14 cellular contexts compared by ENCODE assay signal in genomic region chr2:157839822-157840221, GRCh38. TPM values are rescaled to one million over a fixed set of nuclear protein-coding genes. Genes with fewer than 3 reads are reported as not detected.
DNase-seq lines count a peak whose midpoint lies in the region; ATAC-seq and TF ChIP-seq lines count a peak whose summit lies in the region.
"Had no signal": no experiment of that assay in that cellular context is flagged by ENCODE, and none has a peak within 500 bp of the region (broad histone marks: within the 10 kb centered on the region; RNA-seq: fewer than 3 reads in every experiment).

No MANE protein-coding gene starts in this region.

- H4K8ac ChIP-seq in trophoblast cell (ENCODE audit: low read depth, low read length): no peak overlapping the region

- H3K79me1 ChIP-seq in trophoblast cell (ENCODE audit: low read length): peaks cover 6% of the 10 kb centered on the region

- H3K9me3 ChIP-seq in HUES48 (ENCODE audit: control insufficient read depth, insufficient read depth, low read length) (no peaks in the 10 kb centered on the region), endodermal cell (ENCODE audit: control insufficient read depth, low read length) (no peaks in the 10 kb centered on the region), trophoblast cell (ENCODE audit: insufficient read depth, low read depth, low read length) (no peaks in the 10 kb centered on the region), HAP-1 (no peaks in the 10 kb centered on the region)
- H3K9me3 ChIP-seq: spleen had no signal

- H3K4me3 Mint-ChIP-seq in endodermal cell: no peak overlapping the region
- H3K4me3 Mint-ChIP-seq: activated naive CD8-positive, alpha-beta T cell treated with anti-CD3 and anti-CD28 coated beads, Interleukin-2, amount 50 U/mL, for 24 hours; natural killer cell treated with Interleukin-12 subunit alpha and Interleukin-12 subunit beta and Interleukin-15 and Interleukin-18, amount 100 ng/mL, for 72 hours had no signal

- peak; percentile 28 for DNase-seq in NCI-H146 (lab: John Stamatoyannopoulos, UW)
- no peak for DNase-seq in NCI-H146 treated with DMSO at 0.1 percent for 48 hours (lab: John Stamatoyannopoulos, UW; ENCODE audit: unreplicated experiment)
- DNase-seq in endodermal cell: no peak
- no peak for DNase-seq in trophoblast cell
- no peak for DNase-seq in HAP-1 (ENCODE audit: low spot score in 2 of 2)
- no peak for DNase-seq in posterior cingulate gyrus
- DNase-seq: 8988T; activated naive CD8-positive, alpha-beta T cell treated with anti-CD3 and anti-CD28 coated beads, Interleukin-2, amount 50 U/mL, for 24 hours; MM.1S; spleen had no signal

- peaks cover 53% of the 10 kb centered on the region for H3K4me1 ChIP-seq in HUES48 (ENCODE audit: control insufficient read depth, insufficient read depth, low read length)
- peaks cover 25% of the 10 kb centered on the region for H3K4me1 ChIP-seq in endodermal cell (ENCODE audit: control insufficient read depth, insufficient read depth, low read length)
- peaks cover 19 to 24% of the 10 kb centered on the region in 2 experiments for H3K4me1 ChIP-seq in trophoblast cell (ENCODE audit: control insufficient read depth in 1 of 2, insufficient read depth in 2 of 2, low read length in 2 of 2)
- H3K4me1 ChIP-seq in HAP-1: peaks cover 10% of the 10 kb centered on the region

- peak overlapping the region; percentile 19 for H3K4me2 ChIP-seq in trophoblast cell (ENCODE audit: low read length)

- no peak overlapping the region for H3K4me3 ChIP-seq in HUES48 (ENCODE audit: low read depth, low read length)
- H3K4me3 ChIP-seq in endodermal cell (ENCODE audit: low read length): no peak overlapping the region
- H3K4me3 ChIP-seq in trophoblast cell (ENCODE audit: low read depth, low read length): no peak overlapping the region
- H3K4me3 ChIP-seq in HAP-1: no peak overlapping the region
- H3K4me3 ChIP-seq: spleen had no signal

- no peak overlapping the region for H4K91ac ChIP-seq in trophoblast cell (ENCODE audit: low read depth, low read length)

- no peak overlapping the region for H4K12ac ChIP-seq in trophoblast cell (ENCODE audit: low read depth, low read length)

- H3K27me3 ChIP-seq in HUES48 (ENCODE audit: control insufficient read depth, insufficient read depth, low read length) (no peaks in the 10 kb centered on the region), endodermal cell (ENCODE audit: control insufficient read depth, insufficient read depth, low read length, poor library complexity, severe bottlenecking) (peaks cover 43% of the 10 kb centered on the region), trophoblast cell (ENCODE audit: insufficient read depth, low read length) (no peaks in the 10 kb centered on the region), HAP-1 (ENCODE audit: low read depth) (no peaks in the 10 kb centered on the region)
- H3K27me3 ChIP-seq: foreskin keratinocyte, spleen had no signal

- no peak overlapping the region for H2BK12ac ChIP-seq in trophoblast cell (ENCODE audit: low read length)

- no peak for ATAC-seq in GM21423 (IDR thresholded peaks at IDR 0.05; ENCODE audit: unreplicated experiment)
- ATAC-seq: natural killer cell treated with Interleukin-12 subunit alpha and Interleukin-12 subunit beta and Interleukin-15 and Interleukin-18, amount 100 ng/mL, for 72 hours had no signal

- peaks cover 31% of the 10 kb centered on the region for H3K27me3 Mint-ChIP-seq in endodermal cell (ENCODE audit: insufficient read depth)
- H3K27me3 Mint-ChIP-seq: activated naive CD8-positive, alpha-beta T cell treated with anti-CD3 and anti-CD28 coated beads, Interleukin-2, amount 50 U/mL, for 24 hours had no signal

- WGBS in endodermal cell (ENCODE audit: insufficient coverage in 1 of 2, insufficient read length in 1 of 2), 2 experiments: 81% methylated on average over 2 of the region's 2 CpGs; no CpG with 5 or more reads in 1 of the 2 experiments
- no CpG with 5 or more reads among the region's 2 CpGs for WGBS in trophoblast cell (ENCODE audit: extremely low coverage, insufficient coverage, insufficient read length)

- no peak overlapping the region for H2AK5ac ChIP-seq in trophoblast cell (ENCODE audit: low read length)

- no peaks in the 10 kb centered on the region for H3K9me3 Mint-ChIP-seq in endodermal cell
- H3K9me3 Mint-ChIP-seq: activated naive CD8-positive, alpha-beta T cell treated with anti-CD3 and anti-CD28 coated beads, Interleukin-2, amount 50 U/mL, for 24 hours; natural killer cell treated with Interleukin-12 subunit alpha and Interleukin-12 subunit beta and Interleukin-15 and Interleukin-18, amount 100 ng/mL, for 72 hours had no signal

- no peak overlapping the region for H2AFZ ChIP-seq in trophoblast cell (ENCODE audit: insufficient read depth, low read length, poor library complexity)

- H3K79me2 ChIP-seq in trophoblast cell (ENCODE audit: control insufficient read depth, insufficient read depth, low read length, poor library complexity): peaks cover 7% of the 10 kb centered on the region

- peak overlapping the region; percentile 56 for H3K27ac Mint-ChIP-seq in endodermal cell
- H3K27ac Mint-ChIP-seq: activated naive CD8-positive, alpha-beta T cell treated with anti-CD3 and anti-CD28 coated beads, Interleukin-2, amount 50 U/mL, for 24 hours; natural killer cell treated with Interleukin-12 subunit alpha and Interleukin-12 subunit beta and Interleukin-15 and Interleukin-18, amount 100 ng/mL, for 72 hours had no signal

- H3K4me1 Mint-ChIP-seq in endodermal cell: peaks cover 53% of the 10 kb centered on the region

- peaks cover 2% of the 10 kb centered on the region for H3K36me3 Mint-ChIP-seq in endodermal cell (ENCODE audit: low read depth)
- H3K36me3 Mint-ChIP-seq: natural killer cell treated with Interleukin-12 subunit alpha and Interleukin-12 subunit beta and Interleukin-15 and Interleukin-18, amount 100 ng/mL, for 72 hours had no signal

- intact Hi-C loops in posterior cingulate gyrus (cut with DNase I): loop anchor here (5.0 kb wide), 1 partner anchor 32 kb away; no protein-coding TSS in a partner anchor

- no peak overlapping the region for H2BK120ac ChIP-seq in trophoblast cell (ENCODE audit: insufficient read depth, low read length, poor library complexity)

- H3K18ac ChIP-seq in trophoblast cell (ENCODE audit: low read length): no peak overlapping the region

- H3K14ac ChIP-seq in trophoblast cell (ENCODE audit: low read length): no peak overlapping the region

- H3K27ac ChIP-seq in HUES48 (ENCODE audit: low read depth, low read length) (peak overlapping the region; percentile 89), endodermal cell (ENCODE audit: low read depth, low read length) (peak overlapping the region; percentile 86), trophoblast cell (ENCODE audit: low read depth, low read length) (no peak overlapping the region)
- H3K27ac ChIP-seq: foreskin keratinocyte had no signal

- no peak overlapping the region for H3K4ac ChIP-seq in trophoblast cell (ENCODE audit: low read depth, low read length)

- in situ Hi-C loops in HAP-1 (cut with MboI; ENCODE audit: low sequenced_read_pairs): no loop called here

- no peak overlapping the region for H2BK5ac ChIP-seq in trophoblast cell (ENCODE audit: low read depth, low read length, poor library complexity)

- no peak for TF ChIP-seq CTCF in endodermal cell (conservative IDR thresholded peaks at IDR 0.05)

- H3K9ac ChIP-seq in HUES48 (ENCODE audit: low read depth, low read length): no peak overlapping the region
- no peak overlapping the region for H3K9ac ChIP-seq in endodermal cell (ENCODE audit: extremely low read depth, low read length, poor library complexity, severe bottlenecking)
- no peak overlapping the region for H3K9ac ChIP-seq in trophoblast cell (ENCODE audit: low read length)

- H3K23ac ChIP-seq in trophoblast cell (ENCODE audit: low read length): no peak overlapping the region

- H3K36me3 ChIP-seq in HUES48 (ENCODE audit: control insufficient read depth, insufficient read depth, low read length): no peaks in the 10 kb centered on the region
- H3K36me3 ChIP-seq in endodermal cell (ENCODE audit: control insufficient read depth, insufficient read depth, low read length): no peaks in the 10 kb centered on the region
- peaks cover 0 to 6% of the 10 kb centered on the region in 2 experiments for H3K36me3 ChIP-seq in trophoblast cell (ENCODE audit: control insufficient read depth in 1 of 2, insufficient read depth in 2 of 2, low read length in 2 of 2)
- H3K36me3 ChIP-seq in HAP-1 (replicated peaks): no peaks in the 10 kb centered on the region
- H3K36me3 ChIP-seq: spleen had no signal

RNA-seq across cellular contexts. Expression of gene ACVR1, which starts 36.3 kb away (rescaled TPM):
- 10 to 100 TPM; 21.1 to 26.9 TPM for total RNA-seq in endodermal cell
- polyA plus RNA-seq in endodermal cell (2013, experiment 1 of 2): 16.6 TPM
- 16.5 TPM for polyA plus RNA-seq in endodermal cell (2013, experiment 2 of 2)
- polyA plus RNA-seq in trophoblast cell (2013): 25.7 and 27.4 TPM in 2 replicates
